ENCODE assay signal across 11 cellular contexts in genomic region chr5:171520300-171521170, GRCh38.
A peak's percentile ranks its signal among the peaks of the same experiment; 100 is the strongest.
DNase-seq lines count a peak whose midpoint lies in the region; ATAC-seq and TF ChIP-seq lines count a peak whose summit lies in the region.
"Had no signal": no experiment of that assay in that cellular context is flagged by ENCODE, and none has a peak within 500 bp of the region (broad histone marks: within the 10 kb centered on the region; RNA-seq: fewer than 3 reads in every experiment).

No MANE protein-coding gene starts in this region.

- H3K27ac ChIP-seq in lower lobe of right lung = peak overlapping the region; percentile 24
- H3K27ac ChIP-seq in vagina = peak overlapping the region; percentile 80

- H3K36me3 ChIP-seq in lower lobe of right lung = no peaks in the 10 kb centered on the region
- no peaks in the 10 kb centered on the region for H3K36me3 ChIP-seq in vagina

- H3K9me3 ChIP-seq in lower lobe of right lung (no peaks in the 10 kb centered on the region), vagina (no peaks in the 10 kb centered on the region)

- H3K4me3 ChIP-seq in lower lobe of right lung (no peak overlapping the region), vagina (no peak overlapping the region)

- DNase-seq in Right ventricle myocardium inferior (ENCODE audit: missing footprints) = peak; percentile 45
- no peak for DNase-seq in cardiac septum (ENCODE audit: low spot score)
- peak; percentile 79 for DNase-seq in ecto neural progenitor cell (ENCODE audit: low spot score)
- DNase-seq in lower lobe of right lung = no peak
- no peak for DNase-seq in vagina (ENCODE audit: extremely low spot score in 2 of 2)
- no peak for DNase-seq in NCI-H1105 (lab: John Stamatoyannopoulos, UW)
- no peak for DNase-seq in amygdala (lab: John Stamatoyannopoulos, UW)
- DNase-seq: activated CD4-positive, alpha-beta memory T cell treated with anti-CD3 and anti-CD28 coated beads, Interleukin-2, amount 10 ng/mL, durations not matched to agents 7 days and 5 days; cerebellar nuclear complex; SHP77 treated with DMSO at 0.1 percent for 48 hours had no signal

- TF ChIP-seq POLR2A in vagina (IDR thresholded peaks at IDR 0.05) = no peak

- intact Hi-C loops in Right ventricle myocardium inferior (cut with DNase I) = no loop called here
- intact Hi-C loops in cardiac septum (cut with DNase I) = no loop called here
- intact Hi-C loops in lower lobe of right lung (cut with DNase I) = no loop called here
- intact Hi-C loops in vagina (cut with DNase I) = no loop called here

- no peak for TF ChIP-seq CTCF in lower lobe of right lung (IDR thresholded peaks at IDR 0.05)
- TF ChIP-seq CTCF in vagina (IDR thresholded peaks at IDR 0.05) = no peak

- ATAC-seq in Right ventricle myocardium inferior (peak; percentile 36), lower lobe of right lung (peak; percentile 34 to 45), HG03354 (IDR thresholded peaks at IDR 0.05; ENCODE audit: poor library complexity, severe bottlenecking, unreplicated experiment) (no peak)

- H3K4me1 ChIP-seq in lower lobe of right lung (peaks cover 18% of the 10 kb centered on the region), vagina (peaks cover 37% of the 10 kb centered on the region)

- no peaks in the 10 kb centered on the region for H3K27me3 ChIP-seq in lower lobe of right lung (ENCODE audit: low read depth)
- no peaks in the 10 kb centered on the region for H3K27me3 ChIP-seq in vagina

Comparison
In these comparisons a context has a peak if more than half of its experiments do, and no peak if none do; other contexts are left out.
1. DNase-seq: peak in Right ventricle myocardium inferior (single experiment) and ecto neural progenitor cell (single experiment); none in cardiac septum (single experiment), lower lobe of right lung (single experiment), vagina (0 of 2), NCI-H1105 (single experiment) and amygdala (0 of 56).